Comparison of ENCODE assay signal across 8 cellular contexts in genomic region chr12:108691154-108691994, GRCh38. TPM values are rescaled to one million over a fixed set of nuclear protein-coding genes. Genes with fewer than 3 reads are reported as not detected.
DNase-seq lines count a peak whose midpoint lies in the region; ATAC-seq, FAIRE-seq and TF ChIP-seq lines count a peak whose summit lies in the region.

No MANE protein-coding gene starts in this region.

- H3K27me3 Mint-ChIP-seq in central memory CD8-positive, alpha-beta T cell: no peaks in the 10 kb centered on the region

- no peaks in the 10 kb centered on the region for H3K36me3 Mint-ChIP-seq in central memory CD8-positive, alpha-beta T cell (ENCODE audit: insufficient read depth)

- no peak for FAIRE-seq in kidney (lab: Jason Lieb, UNC)

- DNase-seq in AG08395 (ENCODE audit: low spot score) (peak; percentile 94), NCI-H226 (peak; percentile 98), kidney (peak; percentile 98)
- DNase-seq in activated CD4-positive, CD25-positive, alpha-beta regulatory T cell treated with anti-CD3 and anti-CD28 coated beads, Interleukin-2, amount 50 U/mL, for 16 hours (ENCODE audit: low read depth, low spot score): peak; percentile 51
- peak in 1 of 2 donors; percentile 21 for DNase-seq in central memory CD8-positive, alpha-beta T cell (ENCODE audit: low spot score in 2 of 2)
- peak; percentile 9 to 52 for DNase-seq in stimulated activated CD4-positive, alpha-beta T cell treated with anti-CD3 and anti-CD28 coated beads, Interleukin-15, amount 100 ng/mL, for 1 hour (ENCODE audit: low read depth in 1 of 2, low spot score in 1 of 2)

- peak; percentile 13 for TF ChIP-seq CTCF in kidney (IDR thresholded peaks at IDR 0.05; ENCODE audit: borderline replicate concordance, extremely low read depth, insufficient read depth)

- H3K4me1 ChIP-seq in kidney (ENCODE audit: control insufficient read depth in 1 of 2, insufficient read depth in 1 of 2, low read depth in 1 of 2, low read length in 2 of 2): peaks cover 13 to 32% of the 10 kb centered on the region in 2 donors

- H3K36me3 ChIP-seq in kidney (ENCODE audit: control insufficient read depth in 1 of 2, insufficient read depth in 2 of 2, low read length in 2 of 2): no peaks in the 10 kb centered on the region

- peak overlapping the region in 1 of 2 donors; percentile 66 for H3K9ac ChIP-seq in kidney (ENCODE audit: low read length in 2 of 2)

- peak overlapping the region; percentile 50 for H3K27ac Mint-ChIP-seq in central memory CD8-positive, alpha-beta T cell (ENCODE audit: low read depth)

- peaks cover 37% of the 10 kb centered on the region for H3K4me1 Mint-ChIP-seq in central memory CD8-positive, alpha-beta T cell

- ATAC-seq in GM18873 (IDR thresholded peaks at IDR 0.05; ENCODE audit: low FRiP score, unreplicated experiment) (peak; percentile 60), HG03175 (IDR thresholded peaks at IDR 0.05; ENCODE audit: unreplicated experiment) (peak; percentile 87)
- ATAC-seq in central memory CD8-positive, alpha-beta T cell (replicated peaks; ENCODE audit: extremely low read depth, poor library complexity, severe bottlenecking): peak; percentile 84

- no peaks in the 10 kb centered on the region for H3K9me3 Mint-ChIP-seq in central memory CD8-positive, alpha-beta T cell

- intact Hi-C loops in kidney (cut with DNase I): no loop called here

- H3K4me3 Mint-ChIP-seq in central memory CD8-positive, alpha-beta T cell: peak overlapping the region; percentile 76

- H3K9me3 ChIP-seq in kidney (ENCODE audit: control insufficient read depth in 1 of 2, low read length in 2 of 2): no peaks in the 10 kb centered on the region

- H3K27ac ChIP-seq in kidney (ENCODE audit: low read depth in 2 of 2, low read length in 2 of 2): peak overlapping the region; percentile 81 to 93

- peak overlapping the region; percentile 44 to 45 for H3K4me3 ChIP-seq in kidney (ENCODE audit: low read length in 2 of 2)

RNA-seq across cellular contexts. Expression of gene CORO1C, which starts 39.9 kb away (rescaled TPM):
- total RNA-seq in kidney: 104 TPM
- 16.6 TPM for polyA plus RNA-seq in kidney (ENCODE audit: insufficient read depth, low read depth, low replicate concordance)

RNA-seq across cellular contexts. Expression of gene SELPLG, which starts 57.7 kb away (rescaled TPM):
- 14.3 TPM for total RNA-seq in kidney
- polyA plus RNA-seq in kidney (ENCODE audit: insufficient read depth, low read depth, low replicate concordance): 3.7 TPM
